ENCODE assay signal across 8 cellular contexts in genomic region chr1:206739411-206740076, GRCh38.
DNase-seq lines count a peak whose midpoint lies in the region; ATAC-seq lines count a peak whose summit lies in the region.

No MANE protein-coding gene starts in this region.

- H3K27ac Mint-ChIP-seq in stimulated activated naive CD8-positive, alpha-beta T cell treated with anti-CD3 and anti-CD28 coated beads, Interleukin-15, Interleukin-2, amounts not matched to agents 100 ng/mL and 50 ng/mL, for 24 hours: peak overlapping the region; percentile 96

- H3K36me3 Mint-ChIP-seq in stimulated activated naive CD8-positive, alpha-beta T cell treated with anti-CD3 and anti-CD28 coated beads, Interleukin-15, Interleukin-2, amounts not matched to agents 100 ng/mL and 50 ng/mL, for 24 hours (ENCODE audit: low read depth): peaks cover 6% of the 10 kb centered on the region

- peak; percentile 74 for DNase-seq in activated CD8-positive, alpha-beta memory T cell treated with anti-CD3 and anti-CD28 coated beads, Interleukin-2, amount 50 U/mL, for 48 hours
- DNase-seq in LoVo (ENCODE audit: low spot score) (no peak), kidney tubule cell (ENCODE audit: low spot score) (no peak), NCI-H82 (lab: John Stamatoyannopoulos, UW) (no peak)

- H3K4me1 Mint-ChIP-seq in stimulated activated naive CD8-positive, alpha-beta T cell treated with anti-CD3 and anti-CD28 coated beads, Interleukin-15, Interleukin-2, amounts not matched to agents 100 ng/mL and 50 ng/mL, for 24 hours (ENCODE audit: low read depth): peaks cover 96% of the 10 kb centered on the region

- no peaks in the 10 kb centered on the region for H3K27me3 Mint-ChIP-seq in stimulated activated naive CD8-positive, alpha-beta T cell treated with anti-CD3 and anti-CD28 coated beads, Interleukin-15, Interleukin-2, amounts not matched to agents 100 ng/mL and 50 ng/mL, for 24 hours

- ATAC-seq in GM18498 (IDR thresholded peaks at IDR 0.05; ENCODE audit: unreplicated experiment) (peak; percentile 78), GM21367 (IDR thresholded peaks at IDR 0.05; ENCODE audit: unreplicated experiment) (peak; percentile 74), HG03469 (IDR thresholded peaks at IDR 0.05; ENCODE audit: unreplicated experiment) (peak; percentile 83)

- H3K4me3 Mint-ChIP-seq in stimulated activated naive CD8-positive, alpha-beta T cell treated with anti-CD3 and anti-CD28 coated beads, Interleukin-15, Interleukin-2, amounts not matched to agents 100 ng/mL and 50 ng/mL, for 24 hours: peak overlapping the region; percentile 66

- H3K9me3 Mint-ChIP-seq in stimulated activated naive CD8-positive, alpha-beta T cell treated with anti-CD3 and anti-CD28 coated beads, Interleukin-15, Interleukin-2, amounts not matched to agents 100 ng/mL and 50 ng/mL, for 24 hours: no peaks in the 10 kb centered on the region
